1 cellular context compared by ENCODE assay signal in the genomic region with DNA sequence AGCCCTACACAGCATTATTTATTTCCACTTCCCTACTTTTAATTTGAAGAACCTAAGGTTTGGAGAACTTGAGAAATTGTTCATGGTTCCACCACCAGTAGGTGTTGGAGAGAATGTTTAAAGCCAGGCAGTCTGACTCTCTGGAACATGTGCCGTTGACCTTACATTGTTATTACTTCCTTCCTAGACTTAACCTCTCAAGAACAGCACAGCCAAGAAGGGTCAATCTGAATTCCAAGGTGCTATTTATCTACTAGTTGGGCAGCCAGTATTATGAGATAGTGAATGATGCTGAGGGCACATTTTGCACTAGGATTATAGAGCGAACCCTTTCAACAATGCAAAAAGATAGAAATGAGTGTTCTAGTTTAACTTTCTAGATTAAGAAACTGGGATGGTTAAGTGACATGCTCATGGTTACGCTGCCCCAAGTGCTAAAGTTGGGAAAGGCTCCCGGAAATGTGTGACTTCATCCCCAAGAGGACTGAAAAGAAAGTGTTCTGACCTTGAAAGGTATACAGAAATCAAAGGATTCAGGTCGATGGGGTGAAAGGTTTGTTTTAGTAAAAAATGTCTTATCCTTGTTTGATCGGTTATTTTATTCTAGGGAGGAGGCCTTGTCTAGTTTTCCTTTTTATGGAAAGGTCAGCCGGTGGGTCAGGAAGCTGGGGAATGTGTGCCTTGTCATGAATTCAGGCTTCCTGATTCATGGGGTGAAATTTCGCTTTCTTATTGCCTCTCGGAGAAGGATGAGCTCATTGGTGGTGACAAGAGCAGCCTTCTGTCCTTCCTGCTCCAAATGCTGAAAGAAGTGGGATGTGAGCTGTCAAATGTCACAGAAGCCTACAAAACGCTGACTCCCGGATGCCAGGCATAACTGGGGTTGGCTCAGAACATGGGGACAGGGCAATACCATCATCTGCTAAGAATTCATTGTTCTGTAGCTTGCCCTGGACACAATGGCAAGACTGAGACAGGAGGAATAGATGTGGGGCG.
TF ChIP-seq lines count a peak whose summit lies in the region.

No MANE protein-coding gene starts in this region.

TF ChIP-seq in HCT116, 20 proteins besides CTCF, POLR2A, EP300 and RAD21 (continued from another document):
- no peak for TF ChIP-seq FOSL1 (IDR thresholded peaks at IDR 0.05; ENCODE audit: low read depth)
- TF ChIP-seq, protein P1, sequence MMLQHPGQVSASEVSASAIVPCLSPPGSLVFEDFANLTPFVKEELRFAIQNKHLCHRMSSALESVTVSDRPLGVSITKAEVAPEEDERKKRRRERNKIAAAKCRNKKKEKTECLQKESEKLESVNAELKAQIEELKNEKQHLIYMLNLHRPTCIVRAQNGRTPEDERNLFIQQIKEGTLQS (IDR thresholded peaks at IDR 0.05): no peak
- TF ChIP-seq POLR2AphosphoS5 (IDR thresholded peaks at IDR 0.05; ENCODE audit: low read depth, low read length): no peak
- no peak for TF ChIP-seq SP1 (IDR thresholded peaks at IDR 0.05; ENCODE audit: low read depth)
- TF ChIP-seq, protein P2, sequence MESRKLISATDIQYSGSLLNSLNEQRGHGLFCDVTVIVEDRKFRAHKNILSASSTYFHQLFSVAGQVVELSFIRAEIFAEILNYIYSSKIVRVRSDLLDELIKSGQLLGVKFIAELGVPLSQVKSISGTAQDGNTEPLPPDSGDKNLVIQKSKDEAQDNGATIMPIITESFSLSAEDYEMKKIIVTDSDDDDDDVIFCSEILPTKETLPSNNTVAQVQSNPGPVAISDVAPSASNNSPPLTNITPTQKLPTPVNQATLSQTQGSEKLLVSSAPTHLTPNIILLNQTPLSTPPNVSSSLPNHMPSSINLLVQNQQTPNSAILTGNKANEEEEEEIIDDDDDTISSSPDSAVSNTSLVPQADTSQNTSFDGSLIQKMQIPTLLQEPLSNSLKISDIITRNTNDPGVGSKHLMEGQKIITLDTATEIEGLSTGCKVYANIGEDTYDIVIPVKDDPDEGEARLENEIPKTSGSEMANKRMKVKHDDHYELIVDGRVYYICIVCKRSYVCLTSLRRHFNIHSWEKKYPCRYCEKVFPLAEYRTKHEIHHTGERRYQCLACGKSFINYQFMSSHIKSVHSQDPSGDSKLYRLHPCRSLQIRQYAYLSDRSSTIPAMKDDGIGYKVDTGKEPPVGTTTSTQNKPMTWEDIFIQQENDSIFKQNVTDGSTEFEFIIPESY (IDR thresholded peaks at IDR 0.05; ENCODE audit: extremely low read depth, insufficient replicate concordance, low read length): no peak
